In genomic region chr6:4322846-4323309, GRCh38 we compare ENCODE assay signal across 15 cellular contexts.
DNase-seq lines count a peak whose midpoint lies in the region; ATAC-seq, FAIRE-seq and TF ChIP-seq lines count a peak whose summit lies in the region.
"Had no signal": no experiment of that assay in that cellular context is flagged by ENCODE, and none has a peak within 500 bp of the region (broad histone marks: within the 10 kb centered on the region; RNA-seq: fewer than 3 reads in every experiment).

No MANE protein-coding gene starts in this region.

- DNase-seq in MCF 10A (ENCODE audit: unreplicated experiment) (peak; percentile 63), breast epithelium (ENCODE audit: low spot score in 2 of 2) (no peak), K562 (ENCODE audit: extremely low read depth in 1 of 4, low spot score in 3 of 4) (peak in 2 of 4 experiments; percentile 23 to 48), islet precursor cell (peak; percentile 76), uterus (no peak), ACHN (no peak), HT-29 (ENCODE audit: low spot score) (no peak), body of pancreas (no peak)
- DNase-seq: activated CD4-positive, alpha-beta T cell treated with anti-CD3 and anti-CD28 coated beads, Interleukin-2, amount 50 U/mL, for 4 hours; COR-L47; NCI-H1436 treated with DMSO at 0.1 percent for 48 hours; NCI-H510A had no signal

- no peaks in the 10 kb centered on the region for H3K36me3 Mint-ChIP-seq in MCF 10A (ENCODE audit: insufficient read depth, unreplicated experiment)

- 5% methylated on average over 1 of the region's 1 CpG for WGBS in K562 (ENCODE audit: insufficient coverage, low coverage, missing lambda C conversion rate)
- 86 to 95% methylated on average over 1 of the region's 1 CpG for WGBS in body of pancreas, 2 donors

- TF ChIP-seq RAD21 in K562 (CRISPR knock-in tag; conservative IDR thresholded peaks at IDR 0.05 in 1 of 2, IDR thresholded peaks at IDR 0.05 in 1 of 2) = peak; percentile 19 to 48; a peak in 1 of 4 replicates

- H3K27ac ChIP-seq in breast epithelium (no peak overlapping the region), K562 (ENCODE audit: extremely low read depth, low read depth, low read length) (no peak overlapping the region), uterus (peak overlapping the region; percentile 26 to 45), body of pancreas (no peak overlapping the region)

- peaks cover 38% of the 10 kb centered on the region for H3K4me1 Mint-ChIP-seq in MCF 10A (ENCODE audit: insufficient read depth, unreplicated experiment)
- H3K4me1 Mint-ChIP-seq: activated T-helper 17 cell treated with anti-CD3 and anti-CD28 coated beads, Interleukin-2, amount 50 U/mL, for 72 hours had no signal

- H3K27me3 Mint-ChIP-seq in MCF 10A (ENCODE audit: insufficient read depth, unreplicated experiment) = no peaks in the 10 kb centered on the region

- TF ChIP-seq EP300 in K562 (IDR thresholded peaks at IDR 0.05; ENCODE audit: low read length) = peak; percentile 79

- H3K9me3 ChIP-seq in breast epithelium (no peaks in the 10 kb centered on the region), K562 (replicated peaks; ENCODE audit: control insufficient read depth, insufficient read depth, low read depth, low read length) (no peaks in the 10 kb centered on the region), uterus (no peaks in the 10 kb centered on the region), body of pancreas (no peaks in the 10 kb centered on the region)

- CTCF ChIA-PET in MCF 10A (lab: Yijun Ruan, JAX) (interaction anchor here (0.6 to 1.0 kb wide), 2 partner anchors 31 to 1160 kb away, joined by 3 read pairs; no protein-coding TSS in a partner anchor), K562 (lab: Yijun Ruan, JAX; ENCODE audit: low intra/inter-chr PET ratio) (no interaction called here)

- no peak overlapping the region for H3K9ac ChIP-seq in K562 (ENCODE audit: insufficient read depth in 1 of 2, low read depth in 2 of 2, low read length in 2 of 2)

- peak; percentile 82 for ATAC-seq in K562
- ATAC-seq in body of pancreas = no peak
- ATAC-seq: activated T-helper 17 cell treated with anti-CD3 and anti-CD28 coated beads, Interleukin-2, amount 50 U/mL, for 72 hours had no signal

- POLR2A ChIA-PET in MCF 10A (lab: Yijun Ruan, JAX) (interaction anchor here (1.0 to 4.4 kb wide), 3 partner anchors 9 to 366 kb away, joined by 4 to 19 read pairs (median 5); no protein-coding TSS in a partner anchor), K562 (lab: Yijun Ruan, JAX) (interaction anchor here (0.5 to 0.8 kb wide), 2 partner anchors 29 to 117 kb away, joined by 3 read pairs; no protein-coding TSS in a partner anchor)

- FAIRE-seq in K562 (lab: Jason Lieb, UNC) = no peak
- FAIRE-seq: endometrium had no signal

- in situ Hi-C loops in K562 (cut with MboI) = no loop called here
- in situ Hi-C loops in ACHN (cut with HindIII; ENCODE audit: low pct_ligation_motif_present, low pct_unique_long_range_greater_than_20kb, low sequenced_read_pairs) = no loop called here

- H3K4me3 Mint-ChIP-seq in MCF 10A (ENCODE audit: unreplicated experiment) = no peak overlapping the region
- H3K4me3 Mint-ChIP-seq: activated T-helper 17 cell treated with anti-CD3 and anti-CD28 coated beads, Interleukin-2, amount 50 U/mL, for 72 hours had no signal

- no peaks in the 10 kb centered on the region for H4K20me1 ChIP-seq in K562 (replicated peaks; ENCODE audit: control insufficient read depth, insufficient read depth, low read length)

- TF ChIP-seq POLR2A in breast epithelium (IDR thresholded peaks at IDR 0.05) = no peak
- TF ChIP-seq POLR2A in K562 (conservative IDR thresholded peaks at IDR 0.05) = no peak
- TF ChIP-seq POLR2A in uterus (IDR thresholded peaks at IDR 0.05) = no peak
- TF ChIP-seq POLR2A in body of pancreas (IDR thresholded peaks at IDR 0.05) = no peak

- no peaks in the 10 kb centered on the region for H3K36me3 ChIP-seq in breast epithelium
- H3K36me3 ChIP-seq in K562 (ENCODE audit: control insufficient read depth, insufficient read depth, low read length) = no peaks in the 10 kb centered on the region
- H3K36me3 ChIP-seq in uterus = no peaks in the 10 kb centered on the region
- no peaks in the 10 kb centered on the region for H3K36me3 ChIP-seq in body of pancreas (replicated peaks in 1 of 2; ENCODE audit: insufficient read depth in 1 of 2, low read depth in 2 of 2)

- peak overlapping the region; percentile 18; the same call in 1 of the 2 replicates for H2AFZ ChIP-seq in K562 (ENCODE audit: low read depth, low read length)

- H3K9me1 ChIP-seq in K562 (ENCODE audit: control insufficient read depth, insufficient read depth, low read length) = no peaks in the 10 kb centered on the region

- peak overlapping the region; percentile 5 for H3K27ac Mint-ChIP-seq in MCF 10A (ENCODE audit: low read depth, unreplicated experiment)
- H3K27ac Mint-ChIP-seq: activated T-helper 17 cell treated with anti-CD3 and anti-CD28 coated beads, Interleukin-2, amount 50 U/mL, for 72 hours had no signal

- BruUV-seq in MCF 10A (replicated peaks; lab: Mats Ljungman, UMichigan) (no TSS peak), K562 (replicated peaks; lab: Mats Ljungman, UMichigan) (no TSS peak)

- H3K4me3 ChIP-seq in breast epithelium = no peak overlapping the region
- no peak overlapping the region for H3K4me3 ChIP-seq in K562
- no peak overlapping the region for H3K4me3 ChIP-seq in uterus
- no peak overlapping the region for H3K4me3 ChIP-seq in body of pancreas
- H3K4me3 ChIP-seq: lung had no signal

- intact Hi-C loops in MCF 10A (cut with micrococcal nuclease) (no loop called here), breast epithelium (cut with DNase I; ENCODE audit: low total_unique reads) (no loop called here), K562 (cut with micrococcal nuclease) (no loop called here), uterus (cut with DNase I; ENCODE audit: low total_unique reads) (no loop called here), body of pancreas (cut with DNase I) (no loop called here)

- H3K27me3 ChIP-seq in breast epithelium (no peaks in the 10 kb centered on the region), K562 (ENCODE audit: control insufficient read depth in 2 of 2, insufficient read depth in 2 of 2, low read length in 2 of 2) (no peaks in the 10 kb centered on the region; a peak in 1 of 5 replicates), uterus (no peaks in the 10 kb centered on the region), body of pancreas (no peaks in the 10 kb centered on the region)

- peak overlapping the region; percentile 32; the same call in 1 of the 2 replicates for H3K4me2 ChIP-seq in K562 (ENCODE audit: insufficient read depth, low read length)

- H3K4me1 ChIP-seq in breast epithelium = no peaks in the 10 kb centered on the region
- H3K4me1 ChIP-seq in K562 (replicated peaks in 1 of 2; ENCODE audit: control insufficient read depth in 2 of 2, insufficient read depth in 2 of 2, low read length in 2 of 2) = peaks cover 0 to 34% of the 10 kb centered on the region in 2 experiments; a peak in 3 of 5 replicates
- H3K4me1 ChIP-seq in uterus = peaks cover 0 to 6% of the 10 kb centered on the region in 2 donors
- H3K4me1 ChIP-seq in body of pancreas = peaks cover 11% of the 10 kb centered on the region

- H3K79me2 ChIP-seq in K562 (ENCODE audit: control insufficient read depth, insufficient read depth, low read length) = no peaks in the 10 kb centered on the region

- TF ChIP-seq CTCF in MCF 10A (IDR thresholded peaks at IDR 0.05; ENCODE audit: unreplicated experiment) (no peak), breast epithelium (IDR thresholded peaks at IDR 0.05) (no peak), K562 (IDR thresholded peaks at IDR 0.05 in 2 of 3, conservative IDR thresholded peaks at IDR 0.05 in 1 of 3; ENCODE audit: insufficient read depth in 2 of 3, low read depth in 1 of 3, low read length in 3 of 3) (no peak), uterus (IDR thresholded peaks at IDR 0.05) (no peak), body of pancreas (IDR thresholded peaks at IDR 0.05) (no peak)

- no peaks in the 10 kb centered on the region for H3K9me3 Mint-ChIP-seq in MCF 10A (ENCODE audit: unreplicated experiment)

TF ChIP-seq in K562, 482 proteins besides CTCF, POLR2A, EP300 and RAD21 (continues in another document):
- TF ChIP-seq ESRRA (IDR thresholded peaks at IDR 0.05; ENCODE audit: borderline replicate concordance, low read depth) (0 out of 2 replicates have a peak, but pooled peaks have one; percentile 33), UBTF (IDR thresholded peaks at IDR 0.05; ENCODE audit: borderline replicate concordance in 1 of 2, low read depth in 2 of 2, low read length in 2 of 2) (0 out of 4 replicates have a peak, but pooled peaks of 1 of the 2 experiments have one; percentile 44), NR2C1 (IDR thresholded peaks at IDR 0.05) (no peak), NR2C1 (tag; IDR thresholded peaks at IDR 0.05) (peak; percentile 45; the same call in 1 of the 2 replicates), ELF4 (CRISPR knock-in tag; IDR thresholded peaks at IDR 0.05) (peak; percentile 89), TSC22D4 (tag; IDR thresholded peaks at IDR 0.05) (no peak), NFE2L1 (tag; IDR thresholded peaks at IDR 0.05; ENCODE audit: borderline replicate concordance, low read depth) (no peak)

Comparison
In these comparisons a context has a peak if more than half of its experiments do, and no peak if none do; other contexts are left out.
1. DNase-seq: peak in MCF 10A (single experiment) and islet precursor cell (single experiment); none in breast epithelium (0 of 2), uterus (0 of 2), ACHN (single experiment), HT-29 (single experiment) and body of pancreas (0 of 4).
2. H3K27ac ChIP-seq: peak in uterus (2 of 2); none in breast epithelium (0 of 2), K562 (single experiment) and body of pancreas (0 of 4).